6 cellular contexts compared by ENCODE assay signal in the genomic region with DNA sequence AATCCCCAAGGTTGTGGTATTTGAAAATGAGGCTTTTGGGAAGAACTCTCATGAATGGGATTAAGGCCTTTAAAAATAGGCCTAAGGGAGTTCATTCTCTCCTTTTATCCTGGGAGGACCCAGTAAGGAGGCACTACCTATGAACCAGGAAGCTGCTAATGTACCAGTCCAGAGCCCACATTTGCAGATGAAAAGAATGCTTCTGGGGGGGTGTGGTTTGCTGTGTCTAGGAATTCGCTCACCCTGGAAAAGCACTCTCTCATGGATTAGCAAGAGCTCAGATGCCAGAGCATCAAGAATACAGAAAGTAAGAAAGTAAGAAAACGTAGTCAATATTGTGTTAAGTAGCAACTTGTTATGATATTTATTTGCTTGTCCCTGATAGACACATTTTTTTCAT.
"Had no signal": no experiment of that assay in that cellular context is flagged by ENCODE, and none has a peak within 500 bp of the region (broad histone marks: within the 10 kb centered on the region; RNA-seq: fewer than 3 reads in every experiment).

No MANE protein-coding gene starts in this region.

- H3K9ac ChIP-seq: GM23248 had no signal

- DNase-seq: GM23248, GOT3, H7, HCEC 1CT, IMR-90 had no signal

- H3K27ac ChIP-seq: GM23248 had no signal

- H3K4me3 ChIP-seq: GM23248, K562 had no signal
